ENCODE assay signal across 1 cellular context in the genomic region with DNA sequence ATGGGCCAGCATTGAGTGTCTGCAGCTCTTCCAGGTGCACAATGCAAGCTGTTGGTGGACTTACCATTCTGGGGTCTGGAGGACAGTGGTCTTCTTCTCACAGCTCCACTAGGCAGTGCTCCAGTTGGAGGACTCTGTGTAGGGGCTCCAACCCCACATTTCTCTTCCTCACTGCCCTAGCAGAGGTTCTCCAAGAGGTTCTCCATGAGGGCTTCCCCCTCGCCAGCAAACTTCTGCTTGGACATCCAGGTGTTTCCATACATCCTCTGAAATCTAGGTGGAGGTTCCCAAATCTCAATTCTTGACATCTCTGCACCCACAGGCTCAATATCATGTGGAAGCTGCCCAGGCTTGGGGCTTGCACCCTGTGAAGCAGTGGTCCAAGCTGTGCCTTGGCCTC.
TF ChIP-seq lines count a peak whose summit lies in the region.

No MANE protein-coding gene starts in this region.

TF ChIP-seq in K562, 482 proteins besides CTCF, POLR2A, EP300 and RAD21 (continued from another document):
- TF ChIP-seq, protein P1, sequence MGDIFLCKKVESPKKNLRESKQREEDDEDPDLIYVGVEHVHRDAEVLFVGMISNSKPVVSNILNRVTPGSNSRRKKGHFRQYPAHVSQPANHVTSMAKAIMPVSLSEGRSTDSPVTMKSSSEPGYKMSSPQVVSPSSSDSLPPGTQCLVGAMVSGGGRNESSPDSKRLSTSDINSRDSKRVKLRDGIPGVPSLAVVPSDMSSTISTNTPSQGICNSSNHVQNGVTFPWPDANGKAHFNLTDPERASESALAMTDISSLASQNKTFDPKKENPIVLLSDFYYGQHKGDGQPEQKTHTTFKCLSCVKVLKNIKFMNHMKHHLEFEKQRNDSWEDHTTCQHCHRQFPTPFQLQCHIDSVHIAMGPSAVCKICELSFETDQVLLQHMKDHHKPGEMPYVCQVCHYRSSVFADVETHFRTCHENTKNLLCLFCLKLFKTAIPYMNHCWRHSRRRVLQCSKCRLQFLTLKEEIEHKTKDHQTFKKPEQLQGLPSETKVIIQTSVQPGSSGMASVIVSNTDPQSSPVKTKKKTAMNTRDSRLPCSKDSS (IDR thresholded peaks at IDR 0.05; ENCODE audit: low read depth, partially characterized antibody): peak; percentile 87
- TF ChIP-seq TRIM24 (IDR thresholded peaks at IDR 0.05) (0 out of 4 replicates have a peak, but pooled peaks of 1 of the 2 experiments have one; percentile 37), CBX5 (IDR thresholded peaks at IDR 0.05; ENCODE audit: borderline replicate concordance, low read depth) (peak; percentile 90; the same call in 1 of the 2 replicates)
